Comparison of ENCODE assay signal across 10 cellular contexts in the genomic region with DNA sequence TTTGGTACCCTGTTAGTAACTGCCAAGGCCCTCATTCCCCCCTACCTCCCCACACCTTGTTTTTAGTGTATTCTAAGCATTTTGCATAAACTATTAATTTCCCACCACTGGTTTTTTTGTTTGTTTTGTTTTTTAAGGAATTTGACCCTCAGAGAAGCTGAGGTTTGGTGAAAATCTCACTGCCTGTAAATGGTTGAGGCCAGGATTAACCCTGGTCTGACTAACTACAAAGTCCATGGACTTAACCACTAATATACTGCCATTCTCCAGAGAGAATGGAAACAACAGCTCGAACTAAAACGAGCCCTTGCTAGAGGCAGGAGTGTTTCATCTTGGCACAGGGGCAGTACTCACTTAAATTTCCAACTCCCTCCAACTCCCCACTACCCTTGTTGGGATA. TPM values are rescaled to one million over a fixed set of nuclear protein-coding genes. Genes with fewer than 3 reads are reported as not detected.
DNase-seq lines count a peak whose midpoint lies in the region; ATAC-seq and TF ChIP-seq lines count a peak whose summit lies in the region.
"Had no signal": no experiment of that assay in that cellular context is flagged by ENCODE, and none has a peak within 500 bp of the region (broad histone marks: within the 10 kb centered on the region; RNA-seq: fewer than 3 reads in every experiment).

No MANE protein-coding gene starts in this region.

- H3K27ac ChIP-seq in skeletal muscle tissue (ENCODE audit: low read depth, low read length), result peak overlapping the region; percentile 6

- H3K9me3 Mint-ChIP-seq in MCF 10A (ENCODE audit: unreplicated experiment), result no peaks in the 10 kb centered on the region

- DNase-seq in H7 (no peak), MCF 10A (ENCODE audit: unreplicated experiment) (no peak), kidney epithelial cell (ENCODE audit: low read depth) (no peak), SHP77 (lab: John Stamatoyannopoulos, UW) (no peak), NCI-H2196 (lab: John Stamatoyannopoulos, UW; ENCODE audit: unreplicated experiment) (no peak), SW480 (ENCODE audit: low spot score) (no peak)
- DNase-seq: activated CD4-positive, alpha-beta T cell treated with anti-CD3 and anti-CD28 coated beads for 48 hours; NCI-H82 had no signal

- H3K27me3 Mint-ChIP-seq in MCF 10A (ENCODE audit: insufficient read depth, unreplicated experiment), result no peaks in the 10 kb centered on the region

- no peaks in the 10 kb centered on the region for H3K36me3 Mint-ChIP-seq in MCF 10A (ENCODE audit: insufficient read depth, unreplicated experiment)

- peaks cover 32% of the 10 kb centered on the region for H3K4me1 Mint-ChIP-seq in MCF 10A (ENCODE audit: insufficient read depth, unreplicated experiment)

- ATAC-seq in GM21576 (IDR thresholded peaks at IDR 0.05; ENCODE audit: unreplicated experiment), result no peak

- BruUV-seq in MCF 10A (replicated peaks; lab: Mats Ljungman, UMichigan), result no TSS peak

- intact Hi-C loops in MCF 10A (cut with micrococcal nuclease), result loop anchor here (5.0 kb wide), 1 partner anchor 293 kb away; no protein-coding TSS in a partner anchor

- H3K4me3 Mint-ChIP-seq in MCF 10A (ENCODE audit: unreplicated experiment), result peak overlapping the region; percentile 83

- no peaks in the 10 kb centered on the region for H3K9me3 ChIP-seq in skeletal muscle tissue (ENCODE audit: control insufficient read depth in 3 of 3, low read length in 3 of 3)

- peak overlapping the region; percentile 96 for H3K27ac Mint-ChIP-seq in MCF 10A (ENCODE audit: low read depth, unreplicated experiment)

- H3K27me3 ChIP-seq in H7 (ENCODE audit: control insufficient read depth, insufficient read depth, low read length) (no peaks in the 10 kb centered on the region), kidney epithelial cell (ENCODE audit: control insufficient read depth, insufficient read depth, low read length) (no peaks in the 10 kb centered on the region), skeletal muscle tissue (ENCODE audit: control insufficient read depth in 3 of 3, insufficient read depth in 3 of 3, low read length in 3 of 3) (no peaks in the 10 kb centered on the region)

- CTCF ChIA-PET in MCF 10A (lab: Yijun Ruan, JAX), result interaction anchor here (0.6 to 12.8 kb wide), 14 partner anchors 7 to 805 kb away, joined by 3 to 312 read pairs (median 4); partner anchors contain the start of gene BTBD18

- peak overlapping the region; percentile 14 to 63 (median 46) for H3K9ac ChIP-seq in skeletal muscle tissue (ENCODE audit: low read depth in 1 of 3, low read length in 3 of 3)

- H3K4me1 ChIP-seq in skeletal muscle tissue (ENCODE audit: control insufficient read depth in 3 of 3, insufficient read depth in 3 of 3, low read length in 3 of 3), result peaks cover 11 to 29% (median 20%) of the 10 kb centered on the region in 3 donors

- TF ChIP-seq CTCF in MCF 10A (IDR thresholded peaks at IDR 0.05; ENCODE audit: unreplicated experiment) (no peak), kidney epithelial cell (IDR thresholded peaks at IDR 0.05; ENCODE audit: insufficient read depth, low read length, poor library complexity, severe bottlenecking) (no peak)

- POLR2A ChIA-PET in MCF 10A (lab: Yijun Ruan, JAX), result interaction anchor here (0.7 to 9.6 kb wide), 10 partner anchors 13 to 97 kb away, joined by 3 to 285 read pairs (median 25); partner anchors contain the start of genes MED19, SELENOH, TMX2 and ZDHHC5

- H3K4me3 ChIP-seq in H7 (ENCODE audit: insufficient read depth, low read depth, low read length) (peak overlapping the region; percentile 87), kidney epithelial cell (ENCODE audit: low read depth, low read length) (peak overlapping the region; percentile 75), skeletal muscle tissue (ENCODE audit: low read length in 3 of 3) (peak overlapping the region; percentile 0 to 83 (median 73))

- H3K36me3 ChIP-seq in H7 (replicated peaks; ENCODE audit: control insufficient read depth, insufficient read depth, low read length) (no peaks in the 10 kb centered on the region; the same call in 1 of the 2 replicates), kidney epithelial cell (ENCODE audit: control insufficient read depth, insufficient read depth, low read length) (no peaks in the 10 kb centered on the region), skeletal muscle tissue (ENCODE audit: control insufficient read depth in 3 of 3, insufficient read depth in 3 of 3, low read length in 3 of 3) (no peaks in the 10 kb centered on the region)

RNA-seq across cellular contexts. Expression of gene CTNND1, which starts 2.9 kb away (rescaled TPM):
- total RNA-seq in H7 (2014; rRNA removed; shearing (Covaris generic)), result 108 and 118 TPM in 2 replicates
- total RNA-seq in MCF 10A (2022) (114 and 118 TPM in 2 replicates), kidney epithelial cell (103 and 105 TPM in 2 replicates), skeletal muscle tissue (121 TPM)

RNA-seq across cellular contexts. Expression of gene BTBD18, which starts 12.9 kb away (rescaled TPM):
- total RNA-seq in H7 (2014; rRNA removed; shearing (Covaris generic)), result not detected in 2 replicates
- total RNA-seq in MCF 10A (2022) (not detected in 2 replicates), kidney epithelial cell (not detected in 2 replicates), skeletal muscle tissue (not detected)

RNA-seq across cellular contexts. Expression of gene SELENOH, which starts 23.2 kb away (rescaled TPM):
- total RNA-seq in H7 (2014; rRNA removed; shearing (Covaris generic)), result 200 and 246 TPM in 2 replicates
- total RNA-seq in MCF 10A (2022) (60.3 and 84.5 TPM in 2 replicates), kidney epithelial cell (249 and 278 TPM in 2 replicates), skeletal muscle tissue (61.1 TPM)

RNA-seq across cellular contexts. Expression of gene TMX2, which starts 52.1 kb away (rescaled TPM):
- total RNA-seq in H7 (2014; rRNA removed; shearing (Covaris generic)), result 75.3 and 93.9 TPM in 2 replicates
- total RNA-seq in MCF 10A (2022), result 145 and 161 TPM in 2 replicates
- 74.0 and 79.8 TPM in 2 replicates for total RNA-seq in kidney epithelial cell
- 30.3 TPM for total RNA-seq in skeletal muscle tissue

RNA-seq across cellular contexts. Expression of gene MED19, which starts 52.5 kb away (rescaled TPM):
- 17.9 and 19.1 TPM in 2 replicates for total RNA-seq in H7 (2014; rRNA removed; shearing (Covaris generic))
- total RNA-seq in MCF 10A (2022) (32.3 and 36.2 TPM in 2 replicates), kidney epithelial cell (26.8 and 27.6 TPM in 2 replicates), skeletal muscle tissue (11.0 TPM)
